In genomic region chr11:62664405-62665074, GRCh38 we compare ENCODE assay signal across 8 cellular contexts. TPM values are rescaled to one million over a fixed set of nuclear protein-coding genes. Genes with fewer than 3 reads are reported as not detected.
DNase-seq lines count a peak whose midpoint lies in the region; ATAC-seq and TF ChIP-seq lines count a peak whose summit lies in the region.

No MANE protein-coding gene starts in this region.

- H3K4me3 ChIP-seq in WERI-Rb-1 (ENCODE audit: low read depth, low read length) (peak overlapping the region; percentile 96), mucosa of descending colon (peak overlapping the region; percentile 56), thymus (ENCODE audit: low read length) (peak overlapping the region; percentile 71)

- peaks cover 23% of the 10 kb centered on the region for H3K4me1 ChIP-seq in mucosa of descending colon (ENCODE audit: low read depth)
- H3K4me1 ChIP-seq in thymus (ENCODE audit: control insufficient read depth, insufficient read depth, low read length), result peaks cover 18% of the 10 kb centered on the region

- no peaks in the 10 kb centered on the region for H3K9me3 Mint-ChIP-seq in effector memory CD8-positive, alpha-beta T cell

- H3K36me3 ChIP-seq in WERI-Rb-1, result peaks cover 56% of the 10 kb centered on the region
- no peaks in the 10 kb centered on the region for H3K36me3 ChIP-seq in mucosa of descending colon (ENCODE audit: low read depth)
- H3K36me3 ChIP-seq in thymus (ENCODE audit: control insufficient read depth, insufficient read depth), result peaks cover 26% of the 10 kb centered on the region

- H3K27me3 Mint-ChIP-seq in effector memory CD8-positive, alpha-beta T cell, result no peaks in the 10 kb centered on the region

- H3K27me3 ChIP-seq in WERI-Rb-1 (ENCODE audit: insufficient read depth, low read depth, severe bottlenecking) (no peaks in the 10 kb centered on the region), thymus (ENCODE audit: control insufficient read depth, insufficient read depth) (no peaks in the 10 kb centered on the region)

- peak; percentile 33 for ATAC-seq in HG02678 (IDR thresholded peaks at IDR 0.05; ENCODE audit: unreplicated experiment)
- peak; percentile 45 for ATAC-seq in effector memory CD8-positive, alpha-beta T cell (replicated peaks)
- ATAC-seq in mucosa of descending colon, result peak; percentile 69

- intact Hi-C loops in mucosa of descending colon (cut with DNase I, micrococcal nuclease), result no loop called here

- TF ChIP-seq CTCF in WERI-Rb-1 (IDR thresholded peaks at IDR 0.05; ENCODE audit: low read depth, low read length) (no peak), mucosa of descending colon (IDR thresholded peaks at IDR 0.05) (no peak)

- H3K27ac ChIP-seq in WERI-Rb-1, result peak overlapping the region; percentile 87
- peak overlapping the region; percentile 94 for H3K27ac ChIP-seq in thymus (ENCODE audit: low read depth)

- H3K9me3 ChIP-seq in WERI-Rb-1 (ENCODE audit: severe bottlenecking) (no peaks in the 10 kb centered on the region), mucosa of descending colon (no peaks in the 10 kb centered on the region), thymus (ENCODE audit: control insufficient read depth) (no peaks in the 10 kb centered on the region)

- H3K36me3 Mint-ChIP-seq in effector memory CD8-positive, alpha-beta T cell (ENCODE audit: insufficient read depth), result peaks cover 39% of the 10 kb centered on the region

- 3% methylated on average over 36 of the region's 36 CpGs for WGBS in thymus

- peak overlapping the region; percentile 95 to 96 for H3K4me3 Mint-ChIP-seq in effector memory CD8-positive, alpha-beta T cell

- H3K27ac Mint-ChIP-seq in effector memory CD8-positive, alpha-beta T cell, result peak overlapping the region; percentile 96 to 98

- peaks cover 17 to 27% of the 10 kb centered on the region in 2 donors for H3K4me1 Mint-ChIP-seq in effector memory CD8-positive, alpha-beta T cell (ENCODE audit: low read depth in 2 of 2)

- DNase-seq in SKM-1 treated with dmso at 0.1 percent for 144 hours (lab: John Stamatoyannopoulos, UW; ENCODE audit: unreplicated experiment) (peak; percentile 57), SKM-1 (lab: John Stamatoyannopoulos, UW; ENCODE audit: unreplicated experiment) (no peak), NCI-H1417 (lab: John Stamatoyannopoulos, UW) (peak; percentile 61 to 94 (median 93)), WERI-Rb-1 (peak; percentile 56), mucosa of descending colon (peak in 2 of 3 donors; percentile 57 to 79)
- DNase-seq in effector memory CD8-positive, alpha-beta T cell, result peak in 2 of 3 experiments; percentile 39 to 46

RNA-seq across cellular contexts. Expression of gene C11orf98, which starts 0.5 kb away (rescaled TPM):
- 10 to 100 TPM; 39.7 to 54.2 (median 53.1) TPM for total RNA-seq in mucosa of descending colon
- polyA plus RNA-seq in thymus, result 152 TPM

RNA-seq across cellular contexts. Expression of gene CSKMT, which starts 0.6 kb away (rescaled TPM):
- total RNA-seq in mucosa of descending colon, result 10 to 100 TPM; 11.6 to 18.6 (median 13.3) TPM
- polyA plus RNA-seq in thymus, result 64.6 TPM

RNA-seq across cellular contexts. Expression of gene UQCC3, which starts 6.9 kb away (rescaled TPM):
- total RNA-seq in mucosa of descending colon, result 10 to 100 TPM in 2 of 3 donors, 1 to 10 TPM in 1; 9.0 to 12.1 (median 10.8) TPM
- polyA plus RNA-seq in thymus, result 19.3 TPM

RNA-seq across cellular contexts. Expression of gene LBHD1, which starts 7.5 kb away (rescaled TPM):
- total RNA-seq in mucosa of descending colon, result 10 to 100 TPM in 2 of 3 donors, 1 to 10 TPM in 1; 7.4 to 10.6 (median 10.6) TPM
- polyA plus RNA-seq in thymus, result 14.0 TPM

RNA-seq across cellular contexts. Expression of gene INTS5, which starts 11.4 kb away (rescaled TPM):
- 10 to 100 TPM; 15.4 to 17.6 (median 16.7) TPM for total RNA-seq in mucosa of descending colon
- 8.1 TPM for polyA plus RNA-seq in thymus
